Comparison of ENCODE assay signal across 2 cellular contexts in genomic region chr11:34758262-34758661, GRCh38.
A peak's percentile ranks its signal among the peaks of the same experiment; 100 is the strongest.
TF ChIP-seq lines count a peak whose summit lies in the region.

No MANE protein-coding gene starts in this region.

TF ChIP-seq in SK-N-SH, 30 proteins besides CTCF, POLR2A, EP300 and RAD21 (continued from another document):
- peak; percentile 45 for TF ChIP-seq GATA2 (CRISPR knock-in tag; IDR thresholded peaks at IDR 0.05)
- TF ChIP-seq FOSL2 (IDR thresholded peaks at IDR 0.05; ENCODE audit: borderline replicate concordance, low read depth), result no peak
TF ChIP-seq in SK-N-SH: peak in this region for 1.

TF ChIP-seq in SK-N-SH treated with all-trans-retinoic acid at 6 μM for 48 hours, 23 proteins besides CTCF, POLR2A, EP300 and RAD21:
- TF ChIP-seq ARNTL (CRISPR knock-in tag; IDR thresholded peaks at IDR 0.05; ENCODE audit: borderline replicate concordance, low read depth) (no peak), ZNF70 (CRISPR knock-in tag; IDR thresholded peaks at IDR 0.05) (no peak), PPARA (CRISPR knock-in tag; IDR thresholded peaks at IDR 0.05; ENCODE audit: borderline replicate concordance) (no peak), CREB5 (CRISPR knock-in tag; IDR thresholded peaks at IDR 0.05; ENCODE audit: low read depth) (no peak), ISL1 (CRISPR knock-in tag; IDR thresholded peaks at IDR 0.05) (no peak), ZFP3 (CRISPR knock-in tag; IDR thresholded peaks at IDR 0.05) (no peak), ESRRG (CRISPR knock-in tag; IDR thresholded peaks at IDR 0.05) (no peak), TCF4 (CRISPR knock-in tag; IDR thresholded peaks at IDR 0.05; ENCODE audit: borderline replicate concordance) (no peak), ZFP30 (CRISPR knock-in tag; IDR thresholded peaks at IDR 0.05) (no peak), TOX (CRISPR knock-in tag; IDR thresholded peaks at IDR 0.05; ENCODE audit: borderline replicate concordance) (no peak), ZNF565 (CRISPR knock-in tag; conservative IDR thresholded peaks at IDR 0.05; ENCODE audit: low read depth) (no peak), CSDC2 (CRISPR knock-in tag; IDR thresholded peaks at IDR 0.05) (no peak)
